ENCODE assay signal across 26 cellular contexts in the genomic region with DNA sequence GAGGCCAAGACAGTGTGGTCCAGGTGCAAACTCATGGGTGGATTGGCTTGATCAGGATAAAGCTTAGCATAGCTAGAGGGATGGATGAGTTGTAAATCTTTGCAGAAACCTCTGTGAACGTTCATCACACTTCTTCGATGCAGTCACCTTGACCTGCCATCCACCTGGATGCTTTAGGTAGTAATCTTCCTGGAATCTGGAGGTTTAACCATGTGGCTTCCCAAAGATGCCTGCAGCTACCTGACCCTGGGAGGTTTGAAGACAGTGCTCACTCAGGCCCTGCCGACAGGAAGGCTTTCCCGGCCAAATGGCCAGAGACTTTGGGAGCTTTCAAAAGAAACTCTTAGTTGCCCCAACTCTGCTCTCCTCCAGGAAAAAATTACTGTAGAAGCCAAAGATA. TPM values are rescaled to one million over a fixed set of nuclear protein-coding genes. Genes with fewer than 3 reads are reported as not detected.
"Had no signal": no experiment of that assay in that cellular context is flagged by ENCODE, and none has a peak within 500 bp of the region (broad histone marks: within the 10 kb centered on the region; RNA-seq: fewer than 3 reads in every experiment).

No MANE protein-coding gene starts in this region.

- H3K4me3 ChIP-seq: coronary artery, dorsolateral prefrontal cortex, esophagus squamous epithelium, gastrocnemius medialis, heart right ventricle, left lung, mucosa of descending colon had no signal

- H3K4me1 ChIP-seq: esophagus squamous epithelium, gastrocnemius medialis, left lung had no signal

- H3K9me3 ChIP-seq: esophagus squamous epithelium, gastrocnemius medialis, heart right ventricle, left lung, mucosa of descending colon had no signal

- ATAC-seq: esophagus mucosa, gastrocnemius medialis, heart right ventricle, left lung, left ventricle myocardium superior, mucosa of descending colon had no signal

- H3K36me3 ChIP-seq: esophagus squamous epithelium, gastrocnemius medialis, heart right ventricle, left lung had no signal

- DNase-seq: dermis blood vessel endothelial cell; dorsolateral prefrontal cortex; effector CD4-positive, alpha-beta T cell; effector memory CD4-positive, alpha-beta T cell; erythroblast; esophagus squamous epithelium; foreskin fibroblast; foreskin melanocyte; gastrocnemius medialis; glutamatergic neuron; head of caudate nucleus; heart right ventricle; hippocampal formation; kidney; kidney glomerular epithelial cell; left lung; left ventricle myocardium superior; mesenchymal stem cell; mucosa of descending colon; naive B cell had no signal

- H3K27me3 ChIP-seq: dorsolateral prefrontal cortex, esophagus squamous epithelium, gastrocnemius medialis, heart right ventricle, left lung had no signal

- H3K27ac Mint-ChIP-seq: mesothelial cell of epicardium, naive B cell had no signal

- H3K4me3 Mint-ChIP-seq: mesothelial cell of epicardium, naive B cell had no signal

- H3K9me3 Mint-ChIP-seq: mesothelial cell of epicardium, naive B cell had no signal

- H3K36me3 Mint-ChIP-seq: mesothelial cell of epicardium, naive B cell had no signal

- H3K27me3 Mint-ChIP-seq: naive B cell had no signal

- H3K27ac ChIP-seq: coronary artery, dorsolateral prefrontal cortex, epithelial cell of prostate, esophagus squamous epithelium, gastrocnemius medialis, heart right ventricle, left lung had no signal

RNA-seq across cellular contexts. Expression of gene ERVFRD-1, which starts 55.4 kb away (rescaled TPM):
- total RNA-seq: cerebellum, esophagus mucosa, gastrocnemius medialis, myocyte had no signal
